9 cellular contexts compared by ENCODE assay signal in the genomic region with DNA sequence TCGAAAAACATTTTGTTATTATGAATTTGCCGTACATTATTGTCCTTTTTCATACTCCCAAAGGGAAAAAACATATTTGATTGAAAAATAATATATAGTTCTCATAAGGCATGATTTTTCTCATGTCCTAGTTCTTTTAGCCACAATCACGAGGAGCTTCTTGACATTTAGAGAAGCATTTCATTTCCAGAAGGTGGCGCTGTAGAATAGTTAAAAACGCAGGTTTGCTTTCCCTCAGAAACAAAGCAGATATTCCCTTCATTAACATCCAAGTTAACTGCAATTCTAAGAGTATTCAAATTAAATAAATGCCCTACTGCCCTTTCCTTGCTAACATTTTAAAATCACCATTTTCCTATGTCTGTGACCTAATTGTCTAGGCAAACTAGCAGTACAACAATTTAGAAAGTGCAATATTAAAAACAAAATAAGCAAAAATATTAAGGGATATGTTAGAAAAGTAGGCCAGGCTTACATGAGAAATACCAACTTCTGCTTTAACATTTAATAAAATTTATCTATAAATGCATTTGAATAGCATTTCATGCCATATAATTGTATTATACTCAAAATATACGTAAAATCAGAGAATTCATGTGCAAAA. TPM values are rescaled to one million over a fixed set of nuclear protein-coding genes. Genes with fewer than 3 reads are reported as not detected.
A peak's percentile ranks its signal among the peaks of the same experiment; 100 is the strongest.
DNase-seq lines count a peak whose midpoint lies in the region; ATAC-seq and TF ChIP-seq lines count a peak whose summit lies in the region.
"Had no signal": no experiment of that assay in that cellular context is flagged by ENCODE, and none has a peak within 500 bp of the region (broad histone marks: within the 10 kb centered on the region; RNA-seq: fewer than 3 reads in every experiment).

No MANE protein-coding gene starts in this region.

- CTCF ChIA-PET in activated naive CD4-positive, alpha-beta T cell treated with anti-CD3 and anti-CD28 coated beads, Interleukin-2, amount 10 ng/mL, durations not matched to agents 7 days and 5 days (lab: Charles Lee) = interaction anchor here (0.7 to 1.5 kb wide), 6 partner anchors 11 to 1035 kb away, joined by 3 to 13 read pairs (median 4); partner anchors contain the start of gene PIK3C2G

- no peak overlapping the region for H3K27ac Mint-ChIP-seq in activated naive CD4-positive, alpha-beta T cell treated with anti-CD3 and anti-CD28 coated beads, Interleukin-2, amount 10 ng/mL, durations not matched to agents 7 days and 5 days

- H3K27ac ChIP-seq in right cardiac atrium (ENCODE audit: low read length) (no peak overlapping the region), smooth muscle cell (ENCODE audit: low read depth) (no peak overlapping the region)

- intact Hi-C loops in Right ventricle myocardium superior (cut with DNase I) (no loop called here), right cardiac atrium (cut with DNase I) (no loop called here)

- H2AFZ ChIP-seq in smooth muscle cell (ENCODE audit: low read depth) = no peak overlapping the region

- H3K4me3 ChIP-seq in right cardiac atrium (ENCODE audit: low read length) (no peak overlapping the region), smooth muscle cell (no peak overlapping the region)

- WGBS in right cardiac atrium = 20% methylated on average over 6 of the region's 6 CpGs
- 15% methylated on average over 6 of the region's 6 CpGs for WGBS in smooth muscle cell (ENCODE audit: low lambda C conversion rate)

- H3K79me2 ChIP-seq in smooth muscle cell (ENCODE audit: low read depth) = no peaks in the 10 kb centered on the region

- peaks cover 1% of the 10 kb centered on the region for H3K9me3 Mint-ChIP-seq in activated naive CD4-positive, alpha-beta T cell treated with anti-CD3 and anti-CD28 coated beads, Interleukin-2, amount 10 ng/mL, durations not matched to agents 7 days and 5 days
- H3K9me3 Mint-ChIP-seq: central memory CD8-positive, alpha-beta T cell had no signal

- no peaks in the 10 kb centered on the region for H3K36me3 ChIP-seq in smooth muscle cell (ENCODE audit: low read depth)

- no peaks in the 10 kb centered on the region for H4K20me1 ChIP-seq in smooth muscle cell (ENCODE audit: low read depth)

- no peaks in the 10 kb centered on the region for H3K36me3 Mint-ChIP-seq in activated naive CD4-positive, alpha-beta T cell treated with anti-CD3 and anti-CD28 coated beads, Interleukin-2, amount 10 ng/mL, durations not matched to agents 7 days and 5 days

- no peaks in the 10 kb centered on the region for H3K4me1 Mint-ChIP-seq in activated naive CD4-positive, alpha-beta T cell treated with anti-CD3 and anti-CD28 coated beads, Interleukin-2, amount 10 ng/mL, durations not matched to agents 7 days and 5 days
- H3K4me1 Mint-ChIP-seq: central memory CD8-positive, alpha-beta T cell had no signal

- H3K4me1 ChIP-seq in right cardiac atrium (ENCODE audit: control insufficient read depth, insufficient read depth, low read length) (no peaks in the 10 kb centered on the region), smooth muscle cell (ENCODE audit: low read depth) (no peaks in the 10 kb centered on the region)

- TF ChIP-seq CTCF in smooth muscle cell (IDR thresholded peaks at IDR 0.05; ENCODE audit: borderline replicate concordance, insufficient read depth, poor library complexity, severe bottlenecking) = peak; percentile 72

- no peak overlapping the region for H3K9ac ChIP-seq in smooth muscle cell (ENCODE audit: low read depth)

- ATAC-seq in Right ventricle myocardium superior (ENCODE audit: poor library complexity) (peak; percentile 71), right cardiac atrium (no peak), GM19023 (IDR thresholded peaks at IDR 0.05; ENCODE audit: unreplicated experiment) (no peak)

- H3K27me3 ChIP-seq in right cardiac atrium (ENCODE audit: control insufficient read depth, insufficient read depth) (no peaks in the 10 kb centered on the region), smooth muscle cell (ENCODE audit: low read depth) (no peaks in the 10 kb centered on the region)

- no peak overlapping the region for H3K4me3 Mint-ChIP-seq in activated naive CD4-positive, alpha-beta T cell treated with anti-CD3 and anti-CD28 coated beads, Interleukin-2, amount 10 ng/mL, durations not matched to agents 7 days and 5 days
- H3K4me3 Mint-ChIP-seq: central memory CD8-positive, alpha-beta T cell had no signal

- H3K9me3 ChIP-seq in right cardiac atrium (ENCODE audit: control insufficient read depth, low read length) (no peaks in the 10 kb centered on the region), smooth muscle cell (replicated peaks; ENCODE audit: low read depth) (no peaks in the 10 kb centered on the region)

- DNase-seq in Right ventricle myocardium superior = no peak
- DNase-seq in right cardiac atrium = no peak
- peak; percentile 80 for DNase-seq in NCI-H1436 (lab: John Stamatoyannopoulos, UW)
- peak; percentile 4 for DNase-seq in T1000 (lab: John Stamatoyannopoulos, UW)
- DNase-seq in glomerular endothelial cell (ENCODE audit: extremely low read depth, low read depth, low spot score) = peak; percentile 20
- no peak for DNase-seq in smooth muscle cell (lab: John Stamatoyannopoulos, UW; ENCODE audit: unreplicated experiment)
- no peak for DNase-seq in activated naive CD4-positive, alpha-beta T cell treated with anti-CD3 and anti-CD28 coated beads, Interleukin-2, amount 10 ng/mL, durations not matched to agents 7 days and 5 days

- no peaks in the 10 kb centered on the region for H3F3A ChIP-seq in smooth muscle cell (ENCODE audit: low read depth)

- H3K27me3 Mint-ChIP-seq in activated naive CD4-positive, alpha-beta T cell treated with anti-CD3 and anti-CD28 coated beads, Interleukin-2, amount 10 ng/mL, durations not matched to agents 7 days and 5 days = no peaks in the 10 kb centered on the region
- H3K27me3 Mint-ChIP-seq: central memory CD8-positive, alpha-beta T cell had no signal

- no peak overlapping the region for H3K4me2 ChIP-seq in smooth muscle cell

RNA-seq across cellular contexts. Expression of gene PIK3C2G, which starts 10.9 kb away (rescaled TPM):
- total RNA-seq in Right ventricle myocardium superior = not detected
- total RNA-seq in right cardiac atrium = not detected
- polyA plus RNA-seq in right cardiac atrium = not detected
- not detected in 2 replicates for total RNA-seq in glomerular endothelial cell
- total RNA-seq in smooth muscle cell = 0.63 and 5.6 TPM in 2 replicates
- not detected in 2 replicates for polyA plus RNA-seq in smooth muscle cell

Comparison
In these comparisons a context has a peak if more than half of its experiments do, and no peak if none do; other contexts are left out.
1. DNase-seq: peak in NCI-H1436 (single experiment), T1000 (single experiment) and glomerular endothelial cell (single experiment); none in Right ventricle myocardium superior (single experiment), right cardiac atrium (0 of 3), smooth muscle cell (single experiment) and activated naive CD4-positive, alpha-beta T cell treated with anti-CD3 and anti-CD28 coated beads, Interleukin-2, amount 10 ng/mL, durations not matched to agents 7 days and 5 days (single experiment).